In genomic region chr20:18632196-18632789, GRCh38 we compare ENCODE assay signal across 8 cellular contexts. TPM values are rescaled to one million over a fixed set of nuclear protein-coding genes. Genes with fewer than 3 reads are reported as not detected.
A peak's percentile ranks its signal among the peaks of the same experiment; 100 is the strongest.
DNase-seq lines count a peak whose midpoint lies in the region; ATAC-seq and TF ChIP-seq lines count a peak whose summit lies in the region.

No MANE protein-coding gene starts in this region.

- DNase-seq in DMS53 (lab: John Stamatoyannopoulos, UW) (peak; percentile 78), HuH-7.5 (ENCODE audit: low spot score) (peak; percentile 53), NT2/D1 (ENCODE audit: low read depth, low spot score) (peak; percentile 49), activated T-cell treated with anti-CD3 and anti-CD28 coated beads for 1 hour (ENCODE audit: low read depth) (peak; percentile 38), esophagus muscularis mucosa (ENCODE audit: extremely low spot score) (peak; percentile 45), naive B cell (peak; percentile 32), suprapubic skin (ENCODE audit: low spot score in 2 of 2) (no peak)

- no peaks in the 10 kb centered on the region for H3K9me3 Mint-ChIP-seq in naive B cell

- H3K27me3 ChIP-seq in NT2/D1 (ENCODE audit: insufficient read depth, insufficient read length) (no peaks in the 10 kb centered on the region), esophagus muscularis mucosa (no peaks in the 10 kb centered on the region), suprapubic skin (no peaks in the 10 kb centered on the region)

- no peaks in the 10 kb centered on the region for H3K27me3 Mint-ChIP-seq in naive B cell

- H3K4me3 ChIP-seq in NT2/D1 (ENCODE audit: insufficient read length, low read depth) = no peak overlapping the region
- H3K4me3 ChIP-seq in esophagus muscularis mucosa = no peak overlapping the region
- H3K4me3 ChIP-seq in suprapubic skin = no peak overlapping the region

- H3K36me3 ChIP-seq in NT2/D1 (ENCODE audit: insufficient read depth, insufficient read length, low read length) (peaks cover 2% of the 10 kb centered on the region), esophagus muscularis mucosa (peaks cover 0 to 50% (median 18%) of the 10 kb centered on the region in 4 donors), suprapubic skin (peaks cover 6% of the 10 kb centered on the region)

- H3K4me3 Mint-ChIP-seq in naive B cell = no peak overlapping the region

- intact Hi-C loops in esophagus muscularis mucosa (cut with DNase I) = no loop called here

- H3K9me3 ChIP-seq in NT2/D1 (ENCODE audit: insufficient read depth, low read length) (no peaks in the 10 kb centered on the region), esophagus muscularis mucosa (no peaks in the 10 kb centered on the region), suprapubic skin (no peaks in the 10 kb centered on the region)

- peaks cover 0 to 10% of the 10 kb centered on the region in 2 donors for H3K36me3 Mint-ChIP-seq in naive B cell

- H3K4me1 Mint-ChIP-seq in naive B cell = peaks cover 0 to 3% (median 0%) of the 10 kb centered on the region in 3 donors

- H3K27ac Mint-ChIP-seq in naive B cell = peak overlapping the region in 1 of 6 donors; percentile 9

- H3K9ac ChIP-seq in NT2/D1 (ENCODE audit: insufficient read length, low read depth) = no peak overlapping the region

- peak; percentile 93 for ATAC-seq in GM21529 (IDR thresholded peaks at IDR 0.05; ENCODE audit: unreplicated experiment)
- ATAC-seq in naive B cell (ENCODE audit: low read depth in 2 of 2) = peak; percentile 84 to 88

- TF ChIP-seq EP300 in esophagus muscularis mucosa (IDR thresholded peaks at IDR 0.05) = no peak
- TF ChIP-seq EP300 in suprapubic skin (IDR thresholded peaks at IDR 0.05) = no peak

- H3K4me1 ChIP-seq in NT2/D1 (ENCODE audit: insufficient read depth, insufficient read length) (no peaks in the 10 kb centered on the region), esophagus muscularis mucosa (no peaks in the 10 kb centered on the region), suprapubic skin (no peaks in the 10 kb centered on the region)

- H3K27ac ChIP-seq in esophagus muscularis mucosa (replicated peaks in 1 of 4) (no peak overlapping the region), suprapubic skin (no peak overlapping the region)

- TF ChIP-seq CTCF in esophagus muscularis mucosa (IDR thresholded peaks at IDR 0.05) (peak; percentile 57 to 77 (median 64)), suprapubic skin (IDR thresholded peaks at IDR 0.05) (peak; percentile 71 to 84)

- 22% methylated on average over 7 of the region's 7 CpGs for WGBS in esophagus muscularis mucosa
- 22% methylated on average over 7 of the region's 7 CpGs for WGBS in suprapubic skin

- TF ChIP-seq POLR2A in esophagus muscularis mucosa (IDR thresholded peaks at IDR 0.05; ENCODE audit: low read depth) (no peak), suprapubic skin (IDR thresholded peaks at IDR 0.05) (no peak)

RNA-seq across cellular contexts. Expression of gene DTD1, which starts 44.4 kb away (rescaled TPM):
- total RNA-seq in esophagus muscularis mucosa = 10 to 100 TPM; 15.1 to 20.0 (median 17.5) TPM
- 10 to 100 TPM; 32.8 to 58.4 (median 39.3) TPM for polyA plus RNA-seq in naive B cell (ENCODE audit: low read depth in 6 of 6)
- total RNA-seq in suprapubic skin = 10 to 100 TPM; 22.5 to 33.2 (median 27.0) TPM

Comparison
In these comparisons a context has a peak if more than half of its experiments do, and no peak if none do; other contexts are left out.
1. DNase-seq: peak in DMS53 (single experiment), HuH-7.5 (single experiment), NT2/D1 (single experiment), activated T-cell treated with anti-CD3 and anti-CD28 coated beads for 1 hour (single experiment), esophagus muscularis mucosa (single experiment) and naive B cell (single experiment); none in suprapubic skin (0 of 2).